7 cellular contexts compared by ENCODE assay signal in the genomic region with DNA sequence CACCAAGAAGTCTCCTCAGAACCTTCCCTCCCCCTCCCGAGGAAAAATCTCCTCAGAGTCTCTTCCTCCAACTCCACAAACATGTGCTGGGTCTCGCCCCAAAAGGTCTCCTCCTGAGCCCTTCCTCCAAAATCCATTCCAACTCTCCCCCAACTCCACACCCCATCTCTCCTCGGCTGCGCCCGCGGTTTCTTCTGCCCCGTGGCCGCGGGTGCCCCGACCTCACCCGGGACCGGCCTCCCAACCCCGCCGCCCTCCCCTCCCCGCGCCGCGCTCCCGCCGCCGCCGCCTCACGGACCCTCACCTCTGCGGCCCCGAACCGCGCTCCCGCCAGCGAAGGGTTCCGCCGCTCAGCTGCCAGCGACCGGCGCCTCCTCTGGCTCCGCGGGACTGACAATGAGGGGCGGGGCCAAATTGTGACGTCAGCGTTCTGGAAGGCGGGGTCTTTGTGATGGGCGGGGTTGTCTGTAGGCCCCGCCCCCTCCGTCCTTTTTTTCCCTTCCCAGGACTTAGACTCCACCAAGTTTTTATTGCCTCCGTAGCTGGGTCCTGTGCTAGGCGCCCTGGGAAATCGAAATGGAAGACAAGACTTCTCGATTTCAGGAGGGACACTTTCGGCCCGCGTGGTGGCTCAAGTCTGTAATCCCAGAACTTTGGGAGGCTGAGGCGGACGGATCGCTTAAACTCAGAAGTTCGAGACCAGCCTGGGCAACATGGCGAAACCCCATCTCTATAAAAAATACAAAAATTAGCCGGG. TPM values are rescaled to one million over a fixed set of nuclear protein-coding genes. Genes with fewer than 3 reads are reported as not detected.
A peak's percentile ranks its signal among the peaks of the same experiment; 100 is the strongest.
DNase-seq lines count a peak whose midpoint lies in the region; ATAC-seq and TF ChIP-seq lines count a peak whose summit lies in the region.

A gene (minus strand): TSS at position 395 of the 757 bp plus-strand sequence.

- no peak for TF ChIP-seq CTCF in coronary artery (IDR thresholded peaks at IDR 0.05)

- intact Hi-C loops in left colon (cut with DNase I, micrococcal nuclease): no loop called here

- peak within 1 kb of the TSS; percentile 94 for H3K4me3 ChIP-seq in coronary artery

- peak; percentile 61 to 83 for DNase-seq in NCI-H526 (lab: John Stamatoyannopoulos, UW)
- peak; percentile 88 for DNase-seq in activated CD4-positive, alpha-beta T cell treated with anti-CD3 and anti-CD28 coated beads, Interleukin-2, amount 50 U/mL, for 1 hour
- peak; percentile 93 for DNase-seq in coronary artery (ENCODE audit: low spot score)
- peak; percentile 83 to 92 for DNase-seq in left colon
- DNase-seq in stimulated activated CD4-positive, alpha-beta T cell treated with anti-CD3 and anti-CD28 coated beads, Interleukin-1b, Interleukin-23, amount 100 ng/mL, for 4 hours (ENCODE audit: low read depth in 2 of 2): peak; percentile 85 to 88

- ATAC-seq in GM18498 (IDR thresholded peaks at IDR 0.05; ENCODE audit: unreplicated experiment): peak; percentile 78
- peak; percentile 68 for ATAC-seq in HG03159 (IDR thresholded peaks at IDR 0.05; ENCODE audit: unreplicated experiment)
- ATAC-seq in left colon: peak; percentile 80

- H3K27ac ChIP-seq in coronary artery: peak within 1 kb of the TSS; percentile 83 to 97

RNA-seq across cellular contexts. Expression of the gene that starts here (rescaled TPM):
- total RNA-seq in left colon: 10 to 100 TPM; 43.7 to 57.8 TPM

Comparison
In these comparisons a context has a peak if more than half of its experiments do, and no peak if none do; other contexts are left out.
1. Peak in every context shown above with its lines: DNase-seq, ATAC-seq, H3K4me3 ChIP-seq and H3K27ac ChIP-seq.